9 cellular contexts compared by ENCODE assay signal in genomic region chr11:451738-452137, GRCh38. TPM values are rescaled to one million over a fixed set of nuclear protein-coding genes. Genes with fewer than 3 reads are reported as not detected.
A peak's percentile ranks its signal among the peaks of the same experiment; 100 is the strongest.
DNase-seq lines count a peak whose midpoint lies in the region; TF ChIP-seq lines count a peak whose summit lies in the region.
"Had no signal": no experiment of that assay in that cellular context is flagged by ENCODE, and none has a peak within 500 bp of the region (broad histone marks: within the 10 kb centered on the region; RNA-seq: fewer than 3 reads in every experiment).

No MANE protein-coding gene starts in this region.

- H4K20me1 ChIP-seq in BLaER1 treated with 17β-estradiol and CSF1 and Interleukin-3, amounts not matched to agents 10 nM and 100 nM, result peaks cover 16 to 64% (median 58%) of the 10 kb centered on the region in 11 experiments; a peak in 21 of 22 replicates
- peaks cover 32% of the 10 kb centered on the region for H4K20me1 ChIP-seq in neural progenitor cell (ENCODE audit: low read depth)

- H3K27me3 ChIP-seq in BLaER1 treated with 17β-estradiol and CSF1 and Interleukin-3, amounts not matched to agents 10 nM and 100 nM, result no peaks in the 10 kb centered on the region
- H3K27me3 ChIP-seq in MG63 (no peaks in the 10 kb centered on the region), neural progenitor cell (no peaks in the 10 kb centered on the region)

- peaks cover 5% of the 10 kb centered on the region for H3K27me3 Mint-ChIP-seq in neural progenitor cell (ENCODE audit: insufficient read depth, low read depth)

- peaks cover 11% of the 10 kb centered on the region for H3K36me3 Mint-ChIP-seq in neural progenitor cell

- TF ChIP-seq CTCF in neural progenitor cell (IDR thresholded peaks at IDR 0.05), result no peak

- peaks cover 69% of the 10 kb centered on the region for H3K79me2 ChIP-seq in neural progenitor cell (ENCODE audit: low read depth)

- peaks cover 25% of the 10 kb centered on the region for H3F3A ChIP-seq in neural progenitor cell (ENCODE audit: low read depth)

- H2AFZ ChIP-seq in neural progenitor cell (replicated peaks), result no peak overlapping the region

- no peak overlapping the region for H3K27ac Mint-ChIP-seq in neural progenitor cell

- peak overlapping the region; percentile 90 to 100 (median 97) for H3K4me2 ChIP-seq in BLaER1 treated with 17β-estradiol and CSF1 and Interleukin-3, amounts not matched to agents 10 nM and 100 nM
- peak overlapping the region; percentile 92 for H3K4me2 ChIP-seq in neural progenitor cell

- no peaks in the 10 kb centered on the region for H3K9me3 ChIP-seq in BLaER1 treated with 17β-estradiol and CSF1 and Interleukin-3, amounts not matched to agents 10 nM and 100 nM (replicated peaks in 1 of 11)
- H3K9me3 ChIP-seq in MG63 (no peaks in the 10 kb centered on the region), neural progenitor cell (ENCODE audit: low read depth) (no peaks in the 10 kb centered on the region)

- H3K9me3 Mint-ChIP-seq in neural progenitor cell, result no peaks in the 10 kb centered on the region

- H3K4me3 Mint-ChIP-seq in neural progenitor cell, result peak overlapping the region; percentile 100

- peaks cover 31 to 45% (median 38%) of the 10 kb centered on the region in 10 experiments for H3K4me1 ChIP-seq in BLaER1 treated with 17β-estradiol and CSF1 and Interleukin-3, amounts not matched to agents 10 nM and 100 nM
- peaks cover 4% of the 10 kb centered on the region for H3K4me1 ChIP-seq in neural progenitor cell

- peak overlapping the region in 3 of 11 experiments; percentile 33 to 83 (median 35); a peak in 2 of 22 replicates for H3K27ac ChIP-seq in BLaER1 treated with 17β-estradiol and CSF1 and Interleukin-3, amounts not matched to agents 10 nM and 100 nM
- H3K27ac ChIP-seq in cingulate gyrus (ENCODE audit: low read depth, low read length) (peak overlapping the region; percentile 65), neural progenitor cell (no peak overlapping the region)

- H3K36me3 ChIP-seq in BLaER1 treated with 17β-estradiol and CSF1 and Interleukin-3, amounts not matched to agents 10 nM and 100 nM, result peaks cover 30 to 52% (median 43%) of the 10 kb centered on the region in 11 experiments
- peaks cover 43% of the 10 kb centered on the region for H3K36me3 ChIP-seq in MG63
- H3K36me3 ChIP-seq in neural progenitor cell, result no peaks in the 10 kb centered on the region

- no peak for DNase-seq in MG63
- no peak for DNase-seq in neural progenitor cell (ENCODE audit: low spot score)
- DNase-seq in NCI-H1092 (lab: John Stamatoyannopoulos, UW), result no peak
- no peak for DNase-seq in midbrain (lab: John Stamatoyannopoulos, UW)
- no peak for DNase-seq in effector CD4-positive, alpha-beta T cell
- DNase-seq in putamen (ENCODE audit: low spot score), result no peak
- DNase-seq: left cardiac atrium had no signal

- peaks cover 13% of the 10 kb centered on the region for H3K4me1 Mint-ChIP-seq in neural progenitor cell

- peak overlapping the region; percentile 83 to 94 (median 88) for H3K9ac ChIP-seq in BLaER1 treated with 17β-estradiol and CSF1 and Interleukin-3, amounts not matched to agents 10 nM and 100 nM
- H3K9ac ChIP-seq in neural progenitor cell, result no peak overlapping the region

- H3K4me3 ChIP-seq in BLaER1 treated with 17β-estradiol and CSF1 and Interleukin-3, amounts not matched to agents 10 nM and 100 nM, result peak overlapping the region; percentile 89 to 99 (median 98); a peak in 19 of 20 replicates
- H3K4me3 ChIP-seq in MG63 (peak overlapping the region; percentile 96), neural progenitor cell (no peak overlapping the region)

RNA-seq across cellular contexts. Expression of gene PTDSS2, which starts 1.7 kb away (rescaled TPM):
- 30.2 and 43.3 TPM in 2 replicates for total RNA-seq in MG63 (2014; rRNA removed; shearing (Covaris generic); ENCODE audit: low replicate concordance)
- 24.7 and 44.2 TPM in 2 replicates for total RNA-seq in neural progenitor cell (ENCODE audit: low replicate concordance)

RNA-seq across cellular contexts. Expression of gene ANO9, which starts 9.9 kb away (rescaled TPM):
- not detected in 2 replicates for total RNA-seq in MG63 (2014; rRNA removed; shearing (Covaris generic); ENCODE audit: low replicate concordance)
- total RNA-seq in neural progenitor cell (ENCODE audit: low replicate concordance), result 1.3 and 4.7 TPM in 2 replicates

RNA-seq across cellular contexts. Expression of gene SIGIRR, which starts 36.9 kb away (rescaled TPM):
- total RNA-seq in MG63 (2014; rRNA removed; shearing (Covaris generic); ENCODE audit: low replicate concordance), result 28.8 and 89.5 TPM in 2 replicates
- 5.4 and 8.4 TPM in 2 replicates for total RNA-seq in neural progenitor cell (ENCODE audit: low replicate concordance)

RNA-seq across cellular contexts. Expression of gene RNH1, which starts 55.3 kb away (rescaled TPM):
- total RNA-seq in MG63 (2014; rRNA removed; shearing (Covaris generic); ENCODE audit: low replicate concordance), result 556 and 832 TPM in 2 replicates
- total RNA-seq in neural progenitor cell (ENCODE audit: low replicate concordance), result 10.5 and 44.8 TPM in 2 replicates

RNA-seq across cellular contexts. Expression of gene PKP3, which starts 57.7 kb away (rescaled TPM):
- 7.6 and 24.1 TPM in 2 replicates for total RNA-seq in MG63 (2014; rRNA removed; shearing (Covaris generic); ENCODE audit: low replicate concordance)
- total RNA-seq in neural progenitor cell (ENCODE audit: low replicate concordance), result 6.5 and 8.5 TPM in 2 replicates
